16 cellular contexts compared by ENCODE assay signal in genomic region chr4:140013088-140013487, GRCh38.
A peak's percentile ranks its signal among the peaks of the same experiment; 100 is the strongest.
DNase-seq lines count a peak whose midpoint lies in the region; ATAC-seq and TF ChIP-seq lines count a peak whose summit lies in the region.
"Had no signal": no experiment of that assay in that cellular context is flagged by ENCODE, and none has a peak within 500 bp of the region (broad histone marks: within the 10 kb centered on the region; RNA-seq: fewer than 3 reads in every experiment).

No MANE protein-coding gene starts in this region.

- H3K79me2 ChIP-seq in hepatocyte (peaks cover 47% of the 10 kb centered on the region), smooth muscle cell (ENCODE audit: low read depth) (peaks cover 70% of the 10 kb centered on the region)

- ATAC-seq in WTC11 = peak; percentile 38; the same call in 1 of the 2 replicates
- no peak for ATAC-seq in GM18909 (IDR thresholded peaks at IDR 0.05; ENCODE audit: poor library complexity, unreplicated experiment)

- H3K4me1 ChIP-seq in HEK293 (ENCODE audit: control insufficient read depth, insufficient read depth, low read length) (no peaks in the 10 kb centered on the region), hepatocyte (ENCODE audit: insufficient read depth) (peaks cover 3% of the 10 kb centered on the region), smooth muscle cell (ENCODE audit: low read depth) (peaks cover 6% of the 10 kb centered on the region)
- H3K4me1 ChIP-seq in CD8-positive, alpha-beta memory T cell (ENCODE audit: insufficient read depth, low read length) = no peaks in the 10 kb centered on the region
- H3K4me1 ChIP-seq: prostate gland had no signal

- peak overlapping the region; percentile 28 for H3K27ac Mint-ChIP-seq in WTC11
- no peak overlapping the region for H3K27ac Mint-ChIP-seq in CD8-positive, alpha-beta memory T cell
- H3K27ac Mint-ChIP-seq: activated CD8-positive, alpha-beta memory T cell treated with anti-CD3 and anti-CD28 coated beads, Interleukin-2, amount 10 ng/mL, durations not matched to agents 7 days and 5 days; activated naive CD4-positive, alpha-beta T cell treated with anti-CD3 and anti-CD28 coated beads, Interleukin-2, amount 10 ng/mL, durations not matched to agents 7 days and 5 days; neural progenitor cell; stimulated activated naive B cell treated with anti-CD40 and anti-IgM and Interleukin-4, amounts not matched to agents 10 μg/mL and 1 μg/mL and 100 μg/mL, for 72 hours had no signal

- TF ChIP-seq CTCF in HEK293 (tag by site-specific recombination; IDR thresholded peaks at IDR 0.05) = no peak
- no peak for TF ChIP-seq CTCF in WTC11 (IDR thresholded peaks at IDR 0.05)
- no peak for TF ChIP-seq CTCF in hepatocyte (IDR thresholded peaks at IDR 0.05; ENCODE audit: poor library complexity)
- TF ChIP-seq CTCF in smooth muscle cell (IDR thresholded peaks at IDR 0.05; ENCODE audit: borderline replicate concordance, insufficient read depth, poor library complexity, severe bottlenecking) = no peak

- peaks cover 4% of the 10 kb centered on the region for H3F3A ChIP-seq in smooth muscle cell (ENCODE audit: low read depth)

- no peaks in the 10 kb centered on the region for H3K9me2 ChIP-seq in hepatocyte (replicated peaks; ENCODE audit: insufficient read depth)

- no peaks in the 10 kb centered on the region for H3K36me3 ChIP-seq in HEK293 (ENCODE audit: control insufficient read depth in 2 of 2, insufficient read depth in 1 of 2, low read length in 2 of 2)
- no peaks in the 10 kb centered on the region for H3K36me3 ChIP-seq in hepatocyte (replicated peaks; ENCODE audit: insufficient read depth, low read depth)
- no peaks in the 10 kb centered on the region for H3K36me3 ChIP-seq in smooth muscle cell (ENCODE audit: low read depth)
- H3K36me3 ChIP-seq in CD8-positive, alpha-beta memory T cell (ENCODE audit: insufficient read depth, low read length) = no peaks in the 10 kb centered on the region
- H3K36me3 ChIP-seq: heart right ventricle, MG63, neural progenitor cell, prostate gland, WERI-Rb-1 had no signal

- 81% methylated on average over 5 of the region's 5 CpGs for WGBS in hepatocyte (ENCODE audit: low lambda C conversion rate, missing lambda C conversion rate)
- 86% methylated on average over 5 of the region's 5 CpGs for WGBS in smooth muscle cell (ENCODE audit: low lambda C conversion rate)

- H3K9me3 ChIP-seq in HEK293 (ENCODE audit: control insufficient read depth, insufficient read depth, low read depth, low read length) (no peaks in the 10 kb centered on the region), hepatocyte (ENCODE audit: low read depth) (no peaks in the 10 kb centered on the region), smooth muscle cell (replicated peaks; ENCODE audit: low read depth) (no peaks in the 10 kb centered on the region)
- no peaks in the 10 kb centered on the region for H3K9me3 ChIP-seq in CD8-positive, alpha-beta memory T cell (ENCODE audit: low read length)
- H3K9me3 ChIP-seq: MG63, prostate gland had no signal

- H3K4me1 Mint-ChIP-seq in WTC11 = peaks cover 13% of the 10 kb centered on the region
- H3K4me1 Mint-ChIP-seq in CD8-positive, alpha-beta memory T cell = peaks cover 0 to 5% (median 0%) of the 10 kb centered on the region in 3 donors

- no peak overlapping the region for H3K9ac ChIP-seq in smooth muscle cell (ENCODE audit: low read depth)
- H3K9ac ChIP-seq: neural progenitor cell had no signal

- H3K4me2 ChIP-seq in hepatocyte (peak overlapping the region; percentile 30), smooth muscle cell (peak overlapping the region; percentile 48)
- H3K4me2 ChIP-seq: neural progenitor cell had no signal

- H3K27ac ChIP-seq in HEK293 (ENCODE audit: extremely low read depth, low read depth, low read length) = no peak overlapping the region
- peak overlapping the region; percentile 15 for H3K27ac ChIP-seq in hepatocyte
- H3K27ac ChIP-seq in smooth muscle cell (ENCODE audit: low read depth) = peak overlapping the region; percentile 25
- no peak overlapping the region for H3K27ac ChIP-seq in CD8-positive, alpha-beta memory T cell (ENCODE audit: low read depth, low read length)
- H3K27ac ChIP-seq: heart right ventricle, neural progenitor cell, WERI-Rb-1 had no signal

- H4K20me1 ChIP-seq in hepatocyte (ENCODE audit: insufficient read depth, poor library complexity, severe bottlenecking) (no peaks in the 10 kb centered on the region), smooth muscle cell (ENCODE audit: low read depth) (no peaks in the 10 kb centered on the region)

- no peak overlapping the region for H3K4me3 ChIP-seq in HEK293 (ENCODE audit: low read depth, low read length)
- no peak overlapping the region for H3K4me3 ChIP-seq in hepatocyte
- H3K4me3 ChIP-seq in smooth muscle cell = peak overlapping the region; percentile 16
- H3K4me3 ChIP-seq in CD8-positive, alpha-beta memory T cell (ENCODE audit: low read length) = no peak overlapping the region
- H3K4me3 ChIP-seq: MG63, neural progenitor cell, prostate gland had no signal

- H3K27me3 Mint-ChIP-seq in WTC11 (ENCODE audit: low read depth) = no peaks in the 10 kb centered on the region
- H3K27me3 Mint-ChIP-seq in CD8-positive, alpha-beta memory T cell = peaks cover 6 to 16% of the 10 kb centered on the region in 2 donors

- POLR2A ChIA-PET in HEK293 (lab: Yijun Ruan, JAX) = interaction anchor here (1.9 kb wide), 1 partner anchor 138 kb away, joined by 4 read pairs; no protein-coding TSS in a partner anchor
- POLR2A ChIA-PET in WTC11 (lab: Charles Lee) = interaction anchor here (1.0 kb wide), 1 partner anchor 239 kb away, joined by 3 read pairs; no protein-coding TSS in a partner anchor
- POLR2A ChIA-PET in CD8-positive, alpha-beta memory T cell (lab: Charles Lee) = no interaction called here

- H2AFZ ChIP-seq in hepatocyte (no peak overlapping the region), smooth muscle cell (ENCODE audit: low read depth) (no peak overlapping the region)
- H2AFZ ChIP-seq: neural progenitor cell had no signal

- peaks cover 11% of the 10 kb centered on the region for H3K36me3 Mint-ChIP-seq in WTC11
- H3K36me3 Mint-ChIP-seq in CD8-positive, alpha-beta memory T cell = no peaks in the 10 kb centered on the region
- H3K36me3 Mint-ChIP-seq: activated CD8-positive, alpha-beta memory T cell treated with anti-CD3 and anti-CD28 coated beads, Interleukin-2, amount 10 ng/mL, durations not matched to agents 7 days and 5 days; activated naive CD4-positive, alpha-beta T cell treated with anti-CD3 and anti-CD28 coated beads, Interleukin-2, amount 10 ng/mL, durations not matched to agents 7 days and 5 days; neural progenitor cell; stimulated activated naive B cell treated with anti-CD40 and anti-IgM and Interleukin-4, amounts not matched to agents 10 μg/mL and 1 μg/mL and 100 μg/mL, for 72 hours had no signal

- CTCF ChIA-PET in HEK293 (lab: Yijun Ruan, JAX) (interaction anchor here (0.5 to 2.5 kb wide), 15 partner anchors 10 to 882 kb away, joined by 3 to 28 read pairs (median 5); no protein-coding TSS in a partner anchor), WTC11 (lab: Charles Lee) (interaction anchor here (0.6 to 3.1 kb wide), 22 partner anchors 9 to 990 kb away, joined by 3 to 46 read pairs (median 5); partner anchors contain the start of genes MAML3 and MGST2)
- CTCF ChIA-PET in CD8-positive, alpha-beta memory T cell (lab: Charles Lee) = interaction anchor here (1.0 to 5.5 kb wide), 3 partner anchors 72 to 240 kb away, joined by 3 to 54 read pairs (median 4); no protein-coding TSS in a partner anchor

- H3K4me3 Mint-ChIP-seq in WTC11 = no peak overlapping the region
- no peak overlapping the region for H3K4me3 Mint-ChIP-seq in CD8-positive, alpha-beta memory T cell
- H3K4me3 Mint-ChIP-seq: activated CD8-positive, alpha-beta memory T cell treated with anti-CD3 and anti-CD28 coated beads, Interleukin-2, amount 10 ng/mL, durations not matched to agents 7 days and 5 days; activated naive CD4-positive, alpha-beta T cell treated with anti-CD3 and anti-CD28 coated beads, Interleukin-2, amount 10 ng/mL, durations not matched to agents 7 days and 5 days; neural progenitor cell; stimulated activated naive B cell treated with anti-CD40 and anti-IgM and Interleukin-4, amounts not matched to agents 10 μg/mL and 1 μg/mL and 100 μg/mL, for 72 hours had no signal

- DNase-seq in WTC11 (ENCODE audit: low spot score) = no peak
- DNase-seq in hepatocyte (ENCODE audit: low spot score) = no peak
- DNase-seq in smooth muscle cell (lab: John Stamatoyannopoulos, UW; ENCODE audit: unreplicated experiment) = no peak
- DNase-seq in CD8-positive, alpha-beta memory T cell = no peak
- DNase-seq in NCI-H510A treated with DMSO at 0.1 percent for 48 hours (lab: John Stamatoyannopoulos, UW) = no peak
- DNase-seq: GOT3 had no signal

- H3K27me3 ChIP-seq in hepatocyte = no peaks in the 10 kb centered on the region
- H3K27me3 ChIP-seq in smooth muscle cell (ENCODE audit: low read depth) = no peaks in the 10 kb centered on the region
- H3K27me3 ChIP-seq in CD8-positive, alpha-beta memory T cell (ENCODE audit: insufficient read depth, low read length, poor library complexity, severe bottlenecking) = no peaks in the 10 kb centered on the region
- H3K27me3 ChIP-seq: heart right ventricle, MG63, neural progenitor cell had no signal

- H3K9me3 Mint-ChIP-seq in WTC11 = peaks cover 15% of the 10 kb centered on the region
- H3K9me3 Mint-ChIP-seq in CD8-positive, alpha-beta memory T cell = peaks cover 0 to 2% (median 0%) of the 10 kb centered on the region in 5 donors
- H3K9me3 Mint-ChIP-seq: activated naive CD4-positive, alpha-beta T cell treated with anti-CD3 and anti-CD28 coated beads, Interleukin-2, amount 10 ng/mL, durations not matched to agents 7 days and 5 days; stimulated activated naive B cell treated with anti-CD40 and anti-IgM and Interleukin-4, amounts not matched to agents 10 μg/mL and 1 μg/mL and 100 μg/mL, for 72 hours had no signal

TF ChIP-seq in HEK293, 187 proteins besides CTCF, POLR2A, EP300 and RAD21 (continues in another document):
- no peak for TF ChIP-seq KLF9 (tag by site-specific recombination; IDR thresholded peaks at IDR 0.05; ENCODE audit: low read depth)

TF ChIP-seq in WTC11, 78 proteins besides CTCF, POLR2A, EP300 and RAD21 (continues in another document):
- no peak for TF ChIP-seq ZNF671 (CRISPR knock-in tag; IDR thresholded peaks at IDR 0.05)
- no peak for TF ChIP-seq HMGXB4 (CRISPR knock-in tag; IDR thresholded peaks at IDR 0.05)

Comparison
In these comparisons a context has a peak if more than half of its experiments do, and no peak if none do; other contexts are left out.
1. H3K27ac ChIP-seq: peak in hepatocyte (single experiment) and smooth muscle cell (single experiment); none in HEK293 (single experiment) and CD8-positive, alpha-beta memory T cell (single experiment).